8 cellular contexts compared by ENCODE assay signal in the genomic region with DNA sequence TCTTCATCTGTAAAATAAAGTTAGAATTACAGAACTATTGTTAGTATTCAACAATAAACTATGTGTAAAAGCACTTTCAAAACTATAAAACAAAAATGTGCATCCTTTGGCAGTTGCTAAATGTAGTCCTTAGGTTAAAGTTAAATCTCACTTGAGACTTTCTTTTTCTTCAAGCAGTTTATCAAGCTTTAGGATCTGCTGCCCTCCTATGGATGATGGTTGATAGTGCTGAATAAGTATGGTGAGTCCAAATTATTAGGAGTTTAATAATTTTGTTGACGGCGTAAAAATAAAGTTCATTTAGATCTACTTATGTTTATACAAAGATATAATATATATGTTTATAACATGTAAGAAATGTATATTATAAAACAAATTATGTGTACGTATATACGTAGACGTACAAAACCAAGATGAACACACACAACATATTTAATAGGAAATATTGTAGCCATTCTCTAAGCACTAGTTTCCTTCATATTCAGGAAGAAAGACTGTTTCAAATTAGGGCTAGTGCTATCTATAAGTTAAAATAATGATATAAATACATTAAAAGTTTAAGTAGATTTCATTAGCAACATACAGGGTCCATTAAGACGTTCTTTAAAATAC. TPM values are rescaled to one million over a fixed set of nuclear protein-coding genes. Genes with fewer than 3 reads are reported as not detected.
DNase-seq lines count a peak whose midpoint lies in the region; ATAC-seq, FAIRE-seq and TF ChIP-seq lines count a peak whose summit lies in the region.
"Had no signal": no experiment of that assay in that cellular context is flagged by ENCODE, and none has a peak within 500 bp of the region (broad histone marks: within the 10 kb centered on the region; RNA-seq: fewer than 3 reads in every experiment).

No MANE protein-coding gene starts in this region.

- DNase-seq in GM13977 (ENCODE audit: low spot score) (no peak), NCI-H1436 (lab: John Stamatoyannopoulos, UW) (peak; percentile 45), trophoblast cell (peak; percentile 1 to 46)
- DNase-seq in activated CD4-positive, alpha-beta T cell treated with anti-CD3 and anti-CD28 coated beads, Interleukin-2, amount 10 ng/mL, durations not matched to agents 24 days and 14 days: no peak

- H3K18ac ChIP-seq in trophoblast cell (ENCODE audit: low read length): no peak overlapping the region

- no peak overlapping the region for H3K23ac ChIP-seq in trophoblast cell (ENCODE audit: low read length)

- no peak overlapping the region for H3K9ac ChIP-seq in trophoblast cell (ENCODE audit: low read length)

- no peaks in the 10 kb centered on the region for H3K9me3 Mint-ChIP-seq in activated CD4-positive, alpha-beta T cell treated with anti-CD3 and anti-CD28 coated beads, Interleukin-2, amount 10 ng/mL, durations not matched to agents 24 days and 14 days

- peak; percentile 16 for TF ChIP-seq CTCF in GM13977 (IDR thresholded peaks at IDR 0.05; ENCODE audit: extremely low read depth, insufficient read depth, missing control alignments)

- no peaks in the 10 kb centered on the region for H3K36me3 Mint-ChIP-seq in activated CD4-positive, alpha-beta T cell treated with anti-CD3 and anti-CD28 coated beads, Interleukin-2, amount 10 ng/mL, durations not matched to agents 24 days and 14 days (ENCODE audit: low read depth)

- WGBS in trophoblast cell (ENCODE audit: extremely low coverage, insufficient coverage, insufficient read length): no CpG with 5 or more reads among the region's 6 CpGs

- H3K27me3 Mint-ChIP-seq in activated CD4-positive, alpha-beta T cell treated with anti-CD3 and anti-CD28 coated beads, Interleukin-2, amount 10 ng/mL, durations not matched to agents 24 days and 14 days: no peaks in the 10 kb centered on the region

- ATAC-seq in GM19328 (IDR thresholded peaks at IDR 0.05; ENCODE audit: unreplicated experiment) (no peak), GM19351 (IDR thresholded peaks at IDR 0.05; ENCODE audit: unreplicated experiment) (no peak)
- ATAC-seq: mucosa of descending colon had no signal

- no peak overlapping the region for H4K91ac ChIP-seq in trophoblast cell (ENCODE audit: low read depth, low read length)

- H3K4me3 Mint-ChIP-seq in activated CD4-positive, alpha-beta T cell treated with anti-CD3 and anti-CD28 coated beads, Interleukin-2, amount 10 ng/mL, durations not matched to agents 24 days and 14 days: no peak overlapping the region

- H3K27me3 ChIP-seq in trophoblast cell (ENCODE audit: insufficient read depth, low read length): no peaks in the 10 kb centered on the region

- H3K4ac ChIP-seq in trophoblast cell (ENCODE audit: low read depth, low read length): no peak overlapping the region

- H3K4me3 ChIP-seq in trophoblast cell (ENCODE audit: low read depth, low read length): no peak overlapping the region
- H3K4me3 ChIP-seq: mucosa of descending colon had no signal

- no peak overlapping the region for H3K4me2 ChIP-seq in trophoblast cell (ENCODE audit: low read length)

- no peak overlapping the region for H2AK5ac ChIP-seq in trophoblast cell (ENCODE audit: low read length)

- intact Hi-C loops in activated CD4-positive, alpha-beta T cell treated with anti-CD3 and anti-CD28 coated beads, Interleukin-2, amount 10 ng/mL, durations not matched to agents 24 days and 14 days (cut with micrococcal nuclease): no loop called here

- in situ Hi-C loops in GM13977 (cut with MboI; ENCODE audit: low pct_unique_long_range_greater_than_20kb, low sequenced_read_pairs, unreplicated experiment): no loop called here

- no peaks in the 10 kb centered on the region for H3K79me1 ChIP-seq in trophoblast cell (ENCODE audit: low read length)

- H3K9me3 ChIP-seq in trophoblast cell (ENCODE audit: insufficient read depth, low read depth, low read length): no peaks in the 10 kb centered on the region
- H3K9me3 ChIP-seq: mucosa of descending colon had no signal

- no peak overlapping the region for H3K27ac Mint-ChIP-seq in activated CD4-positive, alpha-beta T cell treated with anti-CD3 and anti-CD28 coated beads, Interleukin-2, amount 10 ng/mL, durations not matched to agents 24 days and 14 days

- no peaks in the 10 kb centered on the region for H3K79me2 ChIP-seq in trophoblast cell (ENCODE audit: control insufficient read depth, insufficient read depth, low read length, poor library complexity)

- H2BK5ac ChIP-seq in trophoblast cell (ENCODE audit: low read depth, low read length, poor library complexity): no peak overlapping the region

- H2AFZ ChIP-seq in trophoblast cell (ENCODE audit: insufficient read depth, low read length, poor library complexity): no peak overlapping the region

- H3K14ac ChIP-seq in trophoblast cell (ENCODE audit: low read length): no peak overlapping the region

- H3K36me3 ChIP-seq in trophoblast cell (ENCODE audit: control insufficient read depth in 1 of 2, insufficient read depth in 2 of 2, low read length in 2 of 2): no peaks in the 10 kb centered on the region

- no peaks in the 10 kb centered on the region for H3K4me1 ChIP-seq in trophoblast cell (ENCODE audit: control insufficient read depth in 1 of 2, insufficient read depth in 2 of 2, low read length in 2 of 2)

- no peak overlapping the region for H4K8ac ChIP-seq in trophoblast cell (ENCODE audit: low read depth, low read length)

- H2BK12ac ChIP-seq in trophoblast cell (ENCODE audit: low read length): no peak overlapping the region

- no peak overlapping the region for H4K12ac ChIP-seq in trophoblast cell (ENCODE audit: low read depth, low read length)

- no peak overlapping the region for H2BK120ac ChIP-seq in trophoblast cell (ENCODE audit: insufficient read depth, low read length, poor library complexity)

- no peaks in the 10 kb centered on the region for H3K4me1 Mint-ChIP-seq in activated CD4-positive, alpha-beta T cell treated with anti-CD3 and anti-CD28 coated beads, Interleukin-2, amount 10 ng/mL, durations not matched to agents 24 days and 14 days

- FAIRE-seq in colon (lab: Jason Lieb, UNC): peak; percentile 51

- H3K27ac ChIP-seq in trophoblast cell (ENCODE audit: low read depth, low read length): no peak overlapping the region

RNA-seq across cellular contexts. Expression of a gene that starts 22.3 kb away (rescaled TPM):
- polyA plus RNA-seq in trophoblast cell (2013): not detected in 2 replicates
- not detected in 2 replicates for total RNA-seq in activated CD4-positive, alpha-beta T cell treated with anti-CD3 and anti-CD28 coated beads, Interleukin-2, amount 10 ng/mL, durations not matched to agents 24 days and 14 days
- total RNA-seq: mucosa of descending colon had no signal

RNA-seq across cellular contexts. Expression of a gene that starts 35.9 kb away (rescaled TPM):
- polyA plus RNA-seq in trophoblast cell (2013): 0.07 TPM in 2 replicates
- total RNA-seq in activated CD4-positive, alpha-beta T cell treated with anti-CD3 and anti-CD28 coated beads, Interleukin-2, amount 10 ng/mL, durations not matched to agents 24 days and 14 days: not detected in 2 replicates
- total RNA-seq: mucosa of descending colon had no signal

Comparison
In these comparisons a context has a peak if more than half of its experiments do, and no peak if none do; other contexts are left out.
1. DNase-seq: peak in NCI-H1436 (single experiment) and trophoblast cell (2 of 2); none in GM13977 (single experiment) and activated CD4-positive, alpha-beta T cell treated with anti-CD3 and anti-CD28 coated beads, Interleukin-2, amount 10 ng/mL, durations not matched to agents 24 days and 14 days (single experiment).